Comparison of ENCODE assay signal across 28 cellular contexts in the genomic region with DNA sequence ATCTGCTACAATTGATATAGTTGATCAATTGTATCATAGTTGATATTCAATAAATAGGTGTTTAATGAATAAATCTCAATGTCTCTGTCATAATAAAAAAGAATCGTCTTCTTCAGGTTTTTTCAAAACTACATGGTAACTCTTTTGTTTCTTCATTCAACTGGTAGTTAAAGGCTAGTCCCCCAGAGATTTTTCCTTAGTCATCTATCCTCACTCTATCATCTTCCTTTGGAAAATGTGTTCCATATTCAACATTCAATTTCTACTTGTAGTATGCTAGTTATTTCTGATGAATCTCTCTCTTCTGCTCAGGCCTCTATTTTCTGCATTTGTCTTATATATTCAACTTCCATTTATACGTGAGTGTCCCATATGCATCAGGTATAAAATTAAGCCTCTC.
"Had no signal": no experiment of that assay in that cellular context is flagged by ENCODE, and none has a peak within 500 bp of the region (broad histone marks: within the 10 kb centered on the region; RNA-seq: fewer than 3 reads in every experiment).

No MANE protein-coding gene starts in this region.

- H3K79me2 ChIP-seq: parathyroid adenoma had no signal

- H3K9me3 ChIP-seq: neutrophil, ovary, psoas muscle, right lobe of liver, sigmoid colon, stomach, thoracic aorta, thyroid gland, tibial nerve, upper lobe of left lung, vagina had no signal

- H2AFZ ChIP-seq: parathyroid adenoma had no signal

- H3K4me1 ChIP-seq: parathyroid adenoma, psoas muscle, right lobe of liver, sigmoid colon, stomach, thyroid gland, tibial nerve, upper lobe of left lung, vagina had no signal

- H3K27ac ChIP-seq: neutrophil, ovary, parathyroid adenoma, psoas muscle, right lobe of liver, sigmoid colon, stomach, thoracic aorta, thyroid gland, tibial nerve, upper lobe of left lung, vagina had no signal

- H3K4me3 ChIP-seq: ovary, psoas muscle, right lobe of liver, sigmoid colon, stomach, thoracic aorta, thyroid gland, tibial nerve, upper lobe of left lung, vagina had no signal

- FAIRE-seq: urothelium cell line had no signal

- H3K36me3 ChIP-seq: neutrophil, ovary, right lobe of liver, sigmoid colon, stomach, thoracic aorta, thyroid gland, tibial nerve, upper lobe of left lung, vagina had no signal

- H3K27me3 ChIP-seq: neutrophil, ovary, right lobe of liver, sigmoid colon, stomach, thyroid gland, tibial nerve, upper lobe of left lung, vagina had no signal

- ATAC-seq: naive thymus-derived CD8-positive, alpha-beta T cell; natural killer cell treated with Interleukin-12 subunit alpha and Interleukin-12 subunit beta and Interleukin-15 and Interleukin-18, amount 100 ng/mL, for 72 hours; psoas muscle; right cardiac atrium; right lobe of liver; stimulated activated effector memory CD8-positive, alpha-beta T cell treated with anti-CD3 and anti-CD28 coated beads, Interleukin-12 subunit alpha, Interleukin-12 subunit beta, amount 100 ng/mL, for 72 hours; stimulated activated naive B cell treated with anti-CD40 and anti-IgM and Interleukin-4, amounts not matched to agents 10 μg/mL and 1 μg/mL and 100 μg/mL, for 72 hours had no signal

- DNase-seq: naive thymus-derived CD8-positive, alpha-beta T cell; nephron progenitor cell; nucleus accumbens; ovary; posterior cingulate gyrus; psoas muscle; right cardiac atrium; right lobe of liver; sigmoid colon; small intestine; stimulated activated CD4-positive, alpha-beta T cell treated with anti-CD3 and anti-CD28 coated beads, Interleukin-15, amount 100 ng/mL, for 24 hours; stimulated activated CD4-positive, alpha-beta T cell treated with anti-CD3 and anti-CD28 coated beads, Interleukin-2, amount 100 ng/mL, for 24 hours; stimulated activated CD4-positive, alpha-beta T cell treated with anti-CD3 and anti-CD28 coated beads, Interleukin-2, amount 100 ng/mL, for 48 hours; stimulated activated CD4-positive, alpha-beta T cell treated with anti-CD3 and anti-CD28 coated beads, Interleukin-4, amount 100 ng/mL, for 24 hours; stimulated activated naive B cell treated with anti-CD40 and anti-IgM and Interleukin-4, amounts not matched to agents 10 μg/mL and 1 μg/mL and 100 μg/mL, for 72 hours; stimulated activated naive CD4-positive, alpha-beta T cell treated with Interleukin-2 at 50 U/mL for 16 hours; stomach; thyroid gland; trophoblast cell; upper lobe of left lung had no signal

- H3K9ac ChIP-seq: parathyroid adenoma had no signal
